In the genomic region with DNA sequence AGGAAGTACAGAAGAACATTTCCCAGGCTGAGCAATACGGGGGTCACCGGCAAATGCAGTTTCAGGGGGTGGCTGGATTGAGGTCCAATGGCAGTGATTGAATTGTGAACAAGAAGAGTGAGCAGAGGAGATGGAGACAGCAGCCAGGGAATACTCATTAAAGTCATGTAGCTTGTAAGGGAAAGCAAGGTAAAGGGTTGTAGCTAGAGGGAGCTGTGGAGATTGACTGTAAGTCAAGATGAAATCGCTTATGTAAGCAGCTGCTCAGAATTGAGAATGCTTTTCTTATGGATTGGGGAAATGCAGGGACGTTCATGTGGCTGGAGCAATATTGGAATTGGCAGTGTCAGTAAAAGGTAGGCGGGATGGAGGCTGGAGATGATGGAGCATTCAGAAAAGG, we compare ENCODE assay signal across 8 cellular contexts.
A peak's percentile ranks its signal among the peaks of the same experiment; 100 is the strongest.
DNase-seq lines count a peak whose midpoint lies in the region; ATAC-seq and TF ChIP-seq lines count a peak whose summit lies in the region.

No MANE protein-coding gene starts in this region.

- DNase-seq in NCI-H1417 (lab: John Stamatoyannopoulos, UW): peak; percentile 11 to 38 (median 13)
- no peak for DNase-seq in NCI-H1417 treated with DMSO at 0.1 percent for 48 hours (lab: John Stamatoyannopoulos, UW)
- DNase-seq in NCI-H460 (ENCODE audit: extremely low read depth, low read depth): peak; percentile 17
- peak; percentile 40 for DNase-seq in epithelial cell of esophagus (ENCODE audit: low read depth)
- DNase-seq in pulmonary artery endothelial cell (ENCODE audit: low read depth, low spot score): peak; percentile 3
- DNase-seq in NCI-H187 treated with DMSO at 0.1 percent for 48 hours (lab: John Stamatoyannopoulos, UW): no peak
- DNase-seq in activated gamma-delta T cell treated with Interleukin-2 at 50 U/mL for 16 hours: no peak

- no peak overlapping the region for H3K4me3 ChIP-seq in epithelial cell of esophagus (ENCODE audit: low read length)

- TF ChIP-seq CTCF in epithelial cell of esophagus (IDR thresholded peaks at IDR 0.05; ENCODE audit: insufficient read depth, low read depth, low read length, missing control alignments): peak; percentile 40

- no peak for ATAC-seq in GM19455 (IDR thresholded peaks at IDR 0.05; ENCODE audit: unreplicated experiment)

Comparison
In these comparisons a context has a peak if more than half of its experiments do, and no peak if none do; other contexts are left out.
1. DNase-seq: peak in NCI-H1417 (3 of 3), NCI-H460 (single experiment), epithelial cell of esophagus (single experiment) and pulmonary artery endothelial cell (single experiment); none in NCI-H1417 treated with DMSO at 0.1 percent for 48 hours (single experiment), NCI-H187 treated with DMSO at 0.1 percent for 48 hours (single experiment) and activated gamma-delta T cell treated with Interleukin-2 at 50 U/mL for 16 hours (single experiment).